In genomic region chr2:231661422-231662027, GRCh38 we compare ENCODE assay signal across 9 cellular contexts. TPM values are rescaled to one million over a fixed set of nuclear protein-coding genes. Genes with fewer than 3 reads are reported as not detected.
A peak's percentile ranks its signal among the peaks of the same experiment; 100 is the strongest.
DNase-seq lines count a peak whose midpoint lies in the region; ATAC-seq and TF ChIP-seq lines count a peak whose summit lies in the region.
"Had no signal": no experiment of that assay in that cellular context is flagged by ENCODE, and none has a peak within 500 bp of the region (broad histone marks: within the 10 kb centered on the region; RNA-seq: fewer than 3 reads in every experiment).

No MANE protein-coding gene starts in this region.

- ATAC-seq in GM18511 (IDR thresholded peaks at IDR 0.05; ENCODE audit: unreplicated experiment) (no peak), HG02870 (IDR thresholded peaks at IDR 0.05; ENCODE audit: unreplicated experiment) (no peak)

- H3K9me3 Mint-ChIP-seq in IgD-negative memory B cell (peaks cover 0 to 2% (median 0%) of the 10 kb centered on the region in 3 donors), chondrocyte (ENCODE audit: low read depth) (no peaks in the 10 kb centered on the region)

- H3K27me3 ChIP-seq in A673 (replicated peaks; ENCODE audit: insufficient read depth, low read depth, low read length, poor library complexity) = no peaks in the 10 kb centered on the region
- no peaks in the 10 kb centered on the region for H3K27me3 ChIP-seq in muscle layer of colon (ENCODE audit: control insufficient read depth in 1 of 2, insufficient read depth in 2 of 2, low read length in 2 of 2)

- H3K27ac Mint-ChIP-seq in IgD-negative memory B cell (peak overlapping the region; percentile 94 to 98 (median 97)), chondrocyte (ENCODE audit: unreplicated experiment) (peak overlapping the region; percentile 81)

- DNase-seq in A673 (ENCODE audit: low spot score) = no peak
- no peak for DNase-seq in chondrocyte (ENCODE audit: low spot score)
- DNase-seq in dedifferentiated amniotic fluid mesenchymal stem cell (ENCODE audit: extremely low spot score) = no peak
- DNase-seq in T1000 (lab: John Stamatoyannopoulos, UW) = no peak
- DNase-seq: NCI-H1105 treated with DMSO at 0.1 percent for 48 hours had no signal

- H3K36me3 ChIP-seq in A673 (ENCODE audit: insufficient read depth, low read length, poor library complexity, severe bottlenecking) (no peaks in the 10 kb centered on the region), muscle layer of colon (ENCODE audit: insufficient read depth, low read length) (no peaks in the 10 kb centered on the region)

- intact Hi-C loops in A673 (cut with micrococcal nuclease; ENCODE audit: unreplicated experiment) = loop anchor here (1.0 kb wide), 1 partner anchor 46 kb away; no protein-coding TSS in a partner anchor

- POLR2A ChIA-PET in A673 (lab: Charles Lee; ENCODE audit: low non-redundant PET) = no interaction called here

- H3K4me1 ChIP-seq in A673 (ENCODE audit: insufficient read depth, low read length, poor library complexity, severe bottlenecking) (peaks cover under 1% of the 10 kb centered on the region), muscle layer of colon (ENCODE audit: insufficient read depth, low read length) (peaks cover 27% of the 10 kb centered on the region)

- H3K36me3 Mint-ChIP-seq in IgD-negative memory B cell = no peaks in the 10 kb centered on the region
- no peaks in the 10 kb centered on the region for H3K36me3 Mint-ChIP-seq in chondrocyte (ENCODE audit: low read depth)

- peak overlapping the region; percentile 56 to 95 (median 84) for H3K4me3 Mint-ChIP-seq in IgD-negative memory B cell
- H3K4me3 Mint-ChIP-seq in chondrocyte (ENCODE audit: unreplicated experiment) = peak overlapping the region; percentile 53

- peak overlapping the region; percentile 63 for H3K27ac ChIP-seq in A673 (ENCODE audit: low read depth, low read length, poor library complexity, severe bottlenecking)
- H3K27ac ChIP-seq in muscle layer of colon (ENCODE audit: low read depth, low read length) = peak overlapping the region; percentile 54

- BruUV-seq in A673 (replicated peaks; lab: Mats Ljungman, UMichigan) = no TSS peak

- TF ChIP-seq CTCF in A673 (conservative IDR thresholded peaks at IDR 0.05; ENCODE audit: low read depth, low read length) (no peak), chondrocyte (IDR thresholded peaks at IDR 0.05) (no peak)

- H3K9me3 ChIP-seq in A673 (ENCODE audit: low read depth, low read length, poor library complexity, severe bottlenecking) = no peaks in the 10 kb centered on the region
- H3K9me3 ChIP-seq in muscle layer of colon (ENCODE audit: low read length) = no peaks in the 10 kb centered on the region

- H3K4me1 Mint-ChIP-seq in IgD-negative memory B cell (peaks cover 6 to 22% (median 17%) of the 10 kb centered on the region in 3 donors), chondrocyte (ENCODE audit: low read depth) (peaks cover 27% of the 10 kb centered on the region)

- CTCF ChIA-PET in A673 (lab: Charles Lee) = no interaction called here

- H3K27me3 Mint-ChIP-seq in IgD-negative memory B cell (no peaks in the 10 kb centered on the region), chondrocyte (ENCODE audit: low read depth) (no peaks in the 10 kb centered on the region)

- H3K4me3 ChIP-seq in A673 (ENCODE audit: low read depth, low read length, poor library complexity, severe bottlenecking) (peak overlapping the region; percentile 25), muscle layer of colon (ENCODE audit: low read depth in 1 of 2, low read length in 2 of 2) (peak overlapping the region; percentile 44 to 72)

- peak overlapping the region; percentile 61 for H3K9ac ChIP-seq in muscle layer of colon (ENCODE audit: low read length)

RNA-seq across cellular contexts. Expression of gene PTMA, which starts 46.8 kb away (rescaled TPM):
- 1,708 and 1,722 TPM in 2 replicates for total RNA-seq in A673 (2021)
- polyA plus RNA-seq in IgD-negative memory B cell = 2,664 TPM
- total RNA-seq in chondrocyte = 391 to 435 TPM (median 409 TPM) in 3 replicates
